In genomic region chr12:112905451-112906089, GRCh38 we compare ENCODE assay signal across 11 cellular contexts. TPM values are rescaled to one million over a fixed set of nuclear protein-coding genes. Genes with fewer than 3 reads are reported as not detected.
DNase-seq lines count a peak whose midpoint lies in the region; ATAC-seq, FAIRE-seq and TF ChIP-seq lines count a peak whose summit lies in the region.
"Had no signal": no experiment of that assay in that cellular context is flagged by ENCODE, and none has a peak within 500 bp of the region (broad histone marks: within the 10 kb centered on the region; RNA-seq: fewer than 3 reads in every experiment).

No MANE protein-coding gene starts in this region.

- peaks cover 2% of the 10 kb centered on the region for H3K27me3 Mint-ChIP-seq in mesothelial cell of epicardium (ENCODE audit: low read depth)

- no peak for TF ChIP-seq EP300 in A549 (IDR thresholded peaks at IDR 0.05)

- TF ChIP-seq CTCF in A549 (IDR thresholded peaks at IDR 0.05): no peak
- TF ChIP-seq CTCF in DOHH2 (IDR thresholded peaks at IDR 0.05; ENCODE audit: low read depth, low read length, poor library complexity, severe bottlenecking): no peak
- no peak for TF ChIP-seq CTCF in mesothelial cell of epicardium (IDR thresholded peaks at IDR 0.05; ENCODE audit: unreplicated experiment)

- H3K27ac Mint-ChIP-seq in mesothelial cell of epicardium: no peak overlapping the region

- H3K4me1 ChIP-seq in A549 (peaks cover 59% of the 10 kb centered on the region), DOHH2 (ENCODE audit: control insufficient read depth, low read length) (peaks cover 88% of the 10 kb centered on the region)

- TF ChIP-seq RAD21 in A549 (conservative IDR thresholded peaks at IDR 0.05 in 1 of 2, IDR thresholded peaks at IDR 0.05 in 1 of 2): no peak

- H3K36me3 ChIP-seq in DOHH2 (ENCODE audit: control insufficient read depth, low read length) (no peaks in the 10 kb centered on the region), SK-N-MC (ENCODE audit: insufficient read depth, low read length) (no peaks in the 10 kb centered on the region)

- H3K79me2 ChIP-seq in DOHH2 (ENCODE audit: control insufficient read depth, low read length): no peaks in the 10 kb centered on the region

- peaks cover 8% of the 10 kb centered on the region for H3K9me3 Mint-ChIP-seq in mesothelial cell of epicardium

- peaks cover 3% of the 10 kb centered on the region for H3K36me3 Mint-ChIP-seq in mesothelial cell of epicardium

- no peaks in the 10 kb centered on the region for H3K9me2 ChIP-seq in DOHH2 (replicated peaks; ENCODE audit: control insufficient read depth, low read length)

- intact Hi-C loops in left colon (cut with DNase I, micrococcal nuclease): no loop called here

- H4K20me1 ChIP-seq in DOHH2 (ENCODE audit: control insufficient read depth, insufficient read depth, low read depth, low read length): no peaks in the 10 kb centered on the region

- H3K4me3 Mint-ChIP-seq in mesothelial cell of epicardium: no peak overlapping the region

- H3K4me2 ChIP-seq in A549 (peak overlapping the region; percentile 83), DOHH2 (ENCODE audit: low read length) (peak overlapping the region; percentile 100)

- peaks cover 36% of the 10 kb centered on the region for H3F3A ChIP-seq in DOHH2 (ENCODE audit: control insufficient read depth, insufficient read depth)

- 81% methylated on average over 4 of the region's 4 CpGs for WGBS in A549 (ENCODE audit: missing lambda C conversion rate)

- DNase-seq in A549 (ENCODE audit: low read depth in 1 of 2, low spot score in 1 of 2) (no peak), SK-N-MC (ENCODE audit: low read depth, low spot score) (no peak), left colon (peak in 1 of 2 donors; percentile 42), epidermal melanocyte (ENCODE audit: insufficient read length, low spot score) (no peak), mesothelial cell of epicardium (ENCODE audit: low spot score in 2 of 2, unreplicated experiment in 2 of 2) (no peak)
- no peak for DNase-seq in stimulated activated CD4-positive, alpha-beta T cell treated with anti-CD3 and anti-CD28 coated beads, Interleukin-4, amount 100 ng/mL, for 24 hours
- DNase-seq: activated T-cell treated with anti-CD3 and anti-CD28 coated beads, Interleukin-2, amount 50 U/mL, for 1 hour; head of caudate nucleus; stimulated activated CD4-positive, alpha-beta T cell treated with anti-CD3 and anti-CD28 coated beads, Interleukin-15, amount 100 ng/mL, for 24 hours had no signal

- H3K4me1 Mint-ChIP-seq in mesothelial cell of epicardium: peaks cover 17% of the 10 kb centered on the region

- no peak for FAIRE-seq in A549 (lab: Jason Lieb, UNC)

- H3K4me3 ChIP-seq in A549 (no peak overlapping the region), DOHH2 (ENCODE audit: low read length) (no peak overlapping the region), SK-N-MC (no peak overlapping the region)

- H3K27ac ChIP-seq in A549 (peak overlapping the region; percentile 73 to 82), DOHH2 (ENCODE audit: low read depth, low read length) (peak overlapping the region; percentile 95), SK-N-MC (peak overlapping the region; percentile 83)

- H3K9ac ChIP-seq in SK-N-MC (ENCODE audit: insufficient read length): no peak overlapping the region

- H3K9me3 ChIP-seq in A549 (no peaks in the 10 kb centered on the region), DOHH2 (ENCODE audit: control insufficient read depth, insufficient read depth, low read length) (no peaks in the 10 kb centered on the region), SK-N-MC (ENCODE audit: low read depth, low read length) (no peaks in the 10 kb centered on the region)

- ATAC-seq in A549 (no peak), left colon (peak; percentile 42), HG03565 (IDR thresholded peaks at IDR 0.05; ENCODE audit: unreplicated experiment) (no peak)

- POLR2A ChIA-PET in A549 (lab: Yijun Ruan, JAX): no interaction called here

- no peak for TF ChIP-seq POLR2A in A549 (IDR thresholded peaks at IDR 0.05; ENCODE audit: low read length)

- CTCF ChIA-PET in A549 (lab: Yijun Ruan, JAX): interaction anchor here (1.5 kb wide), 1 partner anchor 117 kb away, joined by 4 read pairs; no protein-coding TSS in a partner anchor

- no peaks in the 10 kb centered on the region for H3K27me3 ChIP-seq in DOHH2 (ENCODE audit: control insufficient read depth, low read length)

TF ChIP-seq in A549, 52 proteins besides CTCF, POLR2A, EP300 and RAD21:
- TF ChIP-seq BCL3 (IDR thresholded peaks at IDR 0.05) (no peak), NFE2L2 (conservative IDR thresholded peaks at IDR 0.05; ENCODE audit: low read length) (no peak), ZFP36 (IDR thresholded peaks at IDR 0.05; ENCODE audit: borderline replicate concordance, partially characterized antibody) (no peak), EHMT2 (IDR thresholded peaks at IDR 0.05; ENCODE audit: low read depth) (no peak), RNF2 (IDR thresholded peaks at IDR 0.05; ENCODE audit: borderline replicate concordance, low read depth) (no peak), NPAS2 (CRISPR knock-in tag; IDR thresholded peaks at IDR 0.05; ENCODE audit: borderline replicate concordance) (no peak), HMGXB4 (CRISPR knock-in tag; IDR thresholded peaks at IDR 0.05; ENCODE audit: borderline replicate concordance) (no peak), TFCP2L1 (CRISPR knock-in tag; IDR thresholded peaks at IDR 0.05) (no peak), CHD2 (IDR thresholded peaks at IDR 0.05; ENCODE audit: low read length, partially characterized antibody) (no peak), CBX8 (IDR thresholded peaks at IDR 0.05) (no peak), FOSB (CRISPR knock-in tag; IDR thresholded peaks at IDR 0.05) (no peak), HEYL (CRISPR knock-in tag; IDR thresholded peaks at IDR 0.05) (no peak), BHLHE40 (IDR thresholded peaks at IDR 0.05; ENCODE audit: low read depth, low read length) (no peak), GATA3 (IDR thresholded peaks at IDR 0.05; ENCODE audit: borderline replicate concordance) (no peak), SREBF2 (IDR thresholded peaks at IDR 0.05) (no peak), USF2 (IDR thresholded peaks at IDR 0.05) (no peak), POLR2AphosphoS2 (conservative IDR thresholded peaks at IDR 0.05; ENCODE audit: low read length) (no peak), HES2 (IDR thresholded peaks at IDR 0.05) (no peak), MAZ (IDR thresholded peaks at IDR 0.05; ENCODE audit: borderline replicate concordance, low read depth, low read length) (no peak)

RNA-seq across cellular contexts. Expression of gene OAS1, which starts 1.2 kb away (rescaled TPM):
- polyA plus RNA-seq in A549 (2011; rRNA removed) (52.8 and 72.8 TPM in 2 replicates), A549 (2017; fragmentation: RNase III; extraction: RNeasy Plus Mini Kit Qiagen cat#74134 plus additional on column Dnase treatment) (41.3 to 63.6 TPM (median 48.4 TPM) in 3 replicates)
- 27.2 and 28.0 TPM in 2 replicates for polyA plus RNA-seq in A549 (2012; cell fraction: cytosol; rRNA removed)
- polyA plus RNA-seq in A549 (2012; cell fraction: nucleus; rRNA removed): 24.1 and 24.5 TPM in 2 replicates
- polyA minus RNA-seq in A549 (2011; rRNA and poly(A)+ RNA removed): 45.6 and 46.0 TPM in 2 replicates
- total RNA-seq in left colon (100 to 1,000 TPM in 1 of 2 donors, 10 to 100 TPM in 1; 97.4 to 104 TPM), mesothelial cell of epicardium (5.4 to 8.9 TPM (median 6.2 TPM) in 3 replicates)

RNA-seq across cellular contexts. Expression of gene OAS3, which starts 32.7 kb away (rescaled TPM):
- 36.7 and 38.9 TPM in 2 replicates for polyA plus RNA-seq in A549 (2011; rRNA removed)
- 31.8 and 38.7 TPM in 2 replicates for polyA plus RNA-seq in A549 (2012; cell fraction: cytosol; rRNA removed)
- polyA plus RNA-seq in A549 (2012; cell fraction: nucleus; rRNA removed): 46.2 and 52.9 TPM in 2 replicates
- polyA plus RNA-seq in A549 (2017; fragmentation: RNase III; extraction: RNeasy Plus Mini Kit Qiagen cat#74134 plus additional on column Dnase treatment): 22.7 to 23.3 TPM (median 22.9 TPM) in 3 replicates
- 74.6 and 81.2 TPM in 2 replicates for polyA minus RNA-seq in A549 (2011; rRNA and poly(A)+ RNA removed)
- 10 to 100 TPM; 12.9 to 27.2 TPM for total RNA-seq in left colon
- total RNA-seq in mesothelial cell of epicardium: 6.0 to 7.7 TPM (median 6.5 TPM) in 3 replicates
